Comparison of ENCODE assay signal across 1 cellular context in the genomic region with DNA sequence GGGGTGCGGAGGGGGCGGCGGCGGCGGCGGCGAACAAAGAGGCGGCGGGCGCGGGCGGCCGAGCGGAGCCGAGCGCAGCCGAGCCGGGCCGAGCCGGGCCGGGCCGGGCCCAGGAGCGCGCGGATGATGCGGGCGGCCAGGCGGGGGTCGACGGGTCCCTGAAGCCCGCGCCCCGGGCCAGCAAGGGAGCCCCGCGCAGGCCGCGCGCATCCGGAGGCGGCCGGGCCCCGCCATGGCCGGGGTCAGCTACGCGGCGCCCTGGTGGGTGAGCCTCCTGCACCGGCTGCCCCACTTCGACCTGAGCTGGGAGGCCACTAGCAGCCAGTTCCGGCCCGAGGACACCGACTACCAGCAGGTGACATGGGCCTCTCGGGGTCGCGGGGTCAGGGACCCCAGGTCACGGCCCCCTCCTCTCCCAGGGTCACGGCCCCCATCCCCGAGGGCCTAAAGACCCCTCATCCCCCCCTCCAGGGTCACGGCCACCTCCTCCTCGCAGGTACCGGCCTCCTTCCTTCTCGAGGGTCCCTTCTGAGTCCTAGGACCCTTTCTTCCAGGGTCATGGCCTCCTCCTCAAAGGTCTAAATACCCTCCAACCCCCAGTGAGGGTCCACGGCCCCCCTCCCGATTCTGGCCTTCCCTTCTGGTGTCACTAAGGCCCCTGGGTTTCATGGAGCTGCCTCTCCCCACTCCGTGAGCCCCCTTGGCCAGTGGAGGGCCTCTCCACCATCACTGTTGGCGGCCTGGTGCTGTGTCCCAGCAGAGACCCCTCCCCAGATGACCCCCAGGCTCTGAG.
A peak's percentile ranks its signal among the peaks of the same experiment; 100 is the strongest.
TF ChIP-seq lines count a peak whose summit lies in the region.

A gene with protein sequence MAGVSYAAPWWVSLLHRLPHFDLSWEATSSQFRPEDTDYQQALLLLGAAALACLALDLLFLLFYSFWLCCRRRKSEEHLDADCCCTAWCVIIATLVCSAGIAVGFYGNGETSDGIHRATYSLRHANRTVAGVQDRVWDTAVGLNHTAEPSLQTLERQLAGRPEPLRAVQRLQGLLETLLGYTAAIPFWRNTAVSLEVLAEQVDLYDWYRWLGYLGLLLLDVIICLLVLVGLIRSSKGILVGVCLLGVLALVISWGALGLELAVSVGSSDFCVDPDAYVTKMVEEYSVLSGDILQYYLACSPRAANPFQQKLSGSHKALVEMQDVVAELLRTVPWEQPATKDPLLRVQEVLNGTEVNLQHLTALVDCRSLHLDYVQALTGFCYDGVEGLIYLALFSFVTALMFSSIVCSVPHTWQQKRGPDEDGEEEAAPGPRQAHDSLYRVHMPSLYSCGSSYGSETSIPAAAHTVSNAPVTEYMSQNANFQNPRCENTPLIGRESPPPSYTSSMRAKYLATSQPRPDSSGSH (plus strand): TSS at position 63 of the 793 bp plus-strand sequence. CDS start 170 bp downstream, at position 233.

TF ChIP-seq in HepG2, 621 proteins besides CTCF, POLR2A, EP300 and RAD21 (continued from another document and continues in another):
- TF ChIP-seq, protein P1, sequence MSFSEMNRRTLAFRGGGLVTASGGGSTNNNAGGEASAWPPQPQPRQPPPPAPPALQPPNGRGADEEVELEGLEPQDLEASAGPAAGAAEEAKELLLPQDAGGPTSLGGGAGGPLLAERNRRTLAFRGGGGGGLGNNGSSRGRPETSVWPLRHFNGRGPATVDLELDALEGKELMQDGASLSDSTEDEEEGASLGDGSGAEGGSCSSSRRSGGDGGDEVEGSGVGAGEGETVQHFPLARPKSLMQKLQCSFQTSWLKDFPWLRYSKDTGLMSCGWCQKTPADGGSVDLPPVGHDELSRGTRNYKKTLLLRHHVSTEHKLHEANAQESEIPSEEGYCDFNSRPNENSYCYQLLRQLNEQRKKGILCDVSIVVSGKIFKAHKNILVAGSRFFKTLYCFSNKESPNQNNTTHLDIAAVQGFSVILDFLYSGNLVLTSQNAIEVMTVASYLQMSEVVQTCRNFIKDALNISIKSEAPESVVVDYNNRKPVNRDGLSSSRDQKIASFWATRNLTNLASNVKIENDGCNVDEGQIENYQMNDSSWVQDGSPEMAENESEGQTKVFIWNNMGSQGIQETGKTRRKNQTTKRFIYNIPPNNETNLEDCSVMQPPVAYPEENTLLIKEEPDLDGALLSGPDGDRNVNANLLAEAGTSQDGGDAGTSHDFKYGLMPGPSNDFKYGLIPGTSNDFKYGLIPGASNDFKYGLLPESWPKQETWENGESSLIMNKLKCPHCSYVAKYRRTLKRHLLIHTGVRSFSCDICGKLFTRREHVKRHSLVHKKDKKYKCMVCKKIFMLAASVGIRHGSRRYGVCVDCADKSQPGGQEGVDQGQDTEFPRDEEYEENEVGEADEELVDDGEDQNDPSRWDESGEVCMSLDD (CRISPR knock-in tag; IDR thresholded peaks at IDR 0.05; ENCODE audit: borderline replicate concordance) = peak; percentile 60; the same call in 1 of the 2 replicates
- TF ChIP-seq ZKSCAN8 (CRISPR knock-in tag; IDR thresholded peaks at IDR 0.05; ENCODE audit: borderline replicate concordance) = no peak
- TF ChIP-seq U2AF2 (IDR thresholded peaks at IDR 0.05; ENCODE audit: low read depth, low read length) = no peak
- TF ChIP-seq THYN1 (CRISPR knock-in tag; IDR thresholded peaks at IDR 0.05; ENCODE audit: borderline replicate concordance, low read depth) = no peak
- TF ChIP-seq SETDB1 (CRISPR knock-in tag; IDR thresholded peaks at IDR 0.05; ENCODE audit: borderline replicate concordance) = no peak
- TF ChIP-seq HOXA5 (CRISPR knock-in tag; IDR thresholded peaks at IDR 0.05) = no peak
- no peak for TF ChIP-seq TEAD3 (CRISPR knock-in tag; optimal IDR thresholded peaks at IDR 0.05; ENCODE audit: borderline replicate concordance)
- no peak for TF ChIP-seq SUZ12 (IDR thresholded peaks at IDR 0.05; ENCODE audit: low read depth, low read length)
- TF ChIP-seq, protein P2, sequence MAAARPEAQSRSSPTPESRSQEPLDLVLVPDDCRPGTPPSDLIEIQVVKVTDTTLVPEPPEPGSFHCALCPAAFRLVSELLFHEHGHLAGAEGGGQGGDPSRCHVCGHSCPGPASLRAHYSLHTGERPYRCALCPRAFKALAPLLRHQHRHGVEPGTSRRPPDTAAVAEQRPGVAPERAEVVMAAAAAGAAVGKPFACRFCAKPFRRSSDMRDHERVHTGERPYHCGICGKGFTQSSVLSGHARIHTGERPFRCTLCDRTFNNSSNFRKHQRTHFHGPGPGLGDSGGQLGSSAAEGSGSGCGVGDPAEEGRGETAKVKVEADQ (CRISPR knock-in tag; IDR thresholded peaks at IDR 0.05; ENCODE audit: borderline replicate concordance) = 0 out of 2 replicates have a peak, but pooled peaks have one; percentile 15
- no peak for TF ChIP-seq ZNF484 (CRISPR knock-in tag; IDR thresholded peaks at IDR 0.05; ENCODE audit: borderline replicate concordance, low read depth)
- 0 out of 2 replicates have a peak, but pooled peaks have one; percentile 14 for TF ChIP-seq ZBTB20 (CRISPR knock-in tag; IDR thresholded peaks at IDR 0.05; ENCODE audit: borderline replicate concordance, low read depth)
- no peak for TF ChIP-seq HDAC2 (CRISPR knock-in tag; IDR thresholded peaks at IDR 0.05)
- TF ChIP-seq KMT2A (CRISPR knock-in tag; IDR thresholded peaks at IDR 0.05) = 0 out of 2 replicates have a peak, but pooled peaks have one; percentile 13
- TF ChIP-seq SAFB2 (CRISPR knock-in tag; IDR thresholded peaks at IDR 0.05; ENCODE audit: borderline replicate concordance, low read depth) = no peak
- TF ChIP-seq RXRA (CRISPR knock-in tag; IDR thresholded peaks at IDR 0.05) = peak; percentile 34; the same call in 1 of the 2 replicates
- TF ChIP-seq, protein P3, sequence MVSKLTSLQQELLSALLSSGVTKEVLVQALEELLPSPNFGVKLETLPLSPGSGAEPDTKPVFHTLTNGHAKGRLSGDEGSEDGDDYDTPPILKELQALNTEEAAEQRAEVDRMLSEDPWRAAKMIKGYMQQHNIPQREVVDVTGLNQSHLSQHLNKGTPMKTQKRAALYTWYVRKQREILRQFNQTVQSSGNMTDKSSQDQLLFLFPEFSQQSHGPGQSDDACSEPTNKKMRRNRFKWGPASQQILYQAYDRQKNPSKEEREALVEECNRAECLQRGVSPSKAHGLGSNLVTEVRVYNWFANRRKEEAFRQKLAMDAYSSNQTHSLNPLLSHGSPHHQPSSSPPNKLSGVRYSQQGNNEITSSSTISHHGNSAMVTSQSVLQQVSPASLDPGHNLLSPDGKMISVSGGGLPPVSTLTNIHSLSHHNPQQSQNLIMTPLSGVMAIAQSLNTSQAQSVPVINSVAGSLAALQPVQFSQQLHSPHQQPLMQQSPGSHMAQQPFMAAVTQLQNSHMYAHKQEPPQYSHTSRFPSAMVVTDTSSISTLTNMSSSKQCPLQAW (CRISPR knock-in tag; IDR thresholded peaks at IDR 0.05) = no peak
- TF ChIP-seq ARNT2 (CRISPR knock-in tag; IDR thresholded peaks at IDR 0.05; ENCODE audit: low read depth) = no peak
- TF ChIP-seq MYC (CRISPR knock-in tag; IDR thresholded peaks at IDR 0.05; ENCODE audit: borderline replicate concordance) = no peak
- TF ChIP-seq ZNF883 (CRISPR knock-in tag; IDR thresholded peaks at IDR 0.05; ENCODE audit: not compliant biosample characterization) = peak; percentile 18
- TF ChIP-seq GZF1 (CRISPR knock-in tag; IDR thresholded peaks at IDR 0.05) = no peak
- TF ChIP-seq, protein P4, sequence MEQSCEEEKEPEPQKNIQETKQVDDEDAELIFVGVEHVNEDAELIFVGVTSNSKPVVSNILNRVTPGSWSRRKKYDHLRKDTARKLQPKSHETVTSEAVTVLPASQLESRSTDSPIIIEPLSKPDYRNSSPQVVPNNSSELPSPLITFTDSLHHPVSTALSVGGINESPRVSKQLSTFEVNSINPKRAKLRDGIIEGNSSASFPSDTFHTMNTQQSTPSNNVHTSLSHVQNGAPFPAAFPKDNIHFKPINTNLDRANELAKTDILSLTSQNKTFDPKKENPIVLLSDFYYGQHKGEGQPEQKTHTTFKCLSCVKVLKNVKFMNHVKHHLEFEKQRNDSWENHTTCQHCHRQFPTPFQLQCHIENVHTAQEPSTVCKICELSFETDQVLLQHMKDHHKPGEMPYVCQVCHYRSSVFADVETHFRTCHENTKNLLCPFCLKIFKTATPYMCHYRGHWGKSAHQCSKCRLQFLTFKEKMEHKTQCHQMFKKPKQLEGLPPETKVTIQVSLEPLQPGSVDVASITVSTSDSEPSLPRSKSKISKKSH (CRISPR knock-in tag; IDR thresholded peaks at IDR 0.05; ENCODE audit: borderline replicate concordance) = 0 out of 2 replicates have a peak, but pooled peaks have one; percentile 29
- no peak for TF ChIP-seq TBX3 (IDR thresholded peaks at IDR 0.05; ENCODE audit: borderline replicate concordance)
- no peak for TF ChIP-seq ZNF335 (CRISPR knock-in tag; IDR thresholded peaks at IDR 0.05)
- TF ChIP-seq, protein P5, sequence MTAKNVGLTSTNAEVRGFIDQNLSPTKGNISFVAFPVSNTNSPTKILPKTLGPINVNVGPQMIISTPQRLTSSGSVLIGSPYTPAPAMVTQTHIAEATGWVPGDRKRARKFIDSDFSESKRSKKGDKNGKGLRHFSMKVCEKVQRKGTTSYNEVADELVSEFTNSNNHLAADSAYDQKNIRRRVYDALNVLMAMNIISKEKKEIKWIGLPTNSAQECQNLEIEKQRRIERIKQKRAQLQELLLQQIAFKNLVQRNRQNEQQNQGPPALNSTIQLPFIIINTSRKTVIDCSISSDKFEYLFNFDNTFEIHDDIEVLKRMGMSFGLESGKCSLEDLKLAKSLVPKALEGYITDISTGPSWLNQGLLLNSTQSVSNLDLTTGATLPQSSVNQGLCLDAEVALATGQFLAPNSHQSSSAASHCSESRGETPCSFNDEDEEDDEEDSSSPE (CRISPR knock-in tag; IDR thresholded peaks at IDR 0.05) = no peak
- TF ChIP-seq, protein P6, sequence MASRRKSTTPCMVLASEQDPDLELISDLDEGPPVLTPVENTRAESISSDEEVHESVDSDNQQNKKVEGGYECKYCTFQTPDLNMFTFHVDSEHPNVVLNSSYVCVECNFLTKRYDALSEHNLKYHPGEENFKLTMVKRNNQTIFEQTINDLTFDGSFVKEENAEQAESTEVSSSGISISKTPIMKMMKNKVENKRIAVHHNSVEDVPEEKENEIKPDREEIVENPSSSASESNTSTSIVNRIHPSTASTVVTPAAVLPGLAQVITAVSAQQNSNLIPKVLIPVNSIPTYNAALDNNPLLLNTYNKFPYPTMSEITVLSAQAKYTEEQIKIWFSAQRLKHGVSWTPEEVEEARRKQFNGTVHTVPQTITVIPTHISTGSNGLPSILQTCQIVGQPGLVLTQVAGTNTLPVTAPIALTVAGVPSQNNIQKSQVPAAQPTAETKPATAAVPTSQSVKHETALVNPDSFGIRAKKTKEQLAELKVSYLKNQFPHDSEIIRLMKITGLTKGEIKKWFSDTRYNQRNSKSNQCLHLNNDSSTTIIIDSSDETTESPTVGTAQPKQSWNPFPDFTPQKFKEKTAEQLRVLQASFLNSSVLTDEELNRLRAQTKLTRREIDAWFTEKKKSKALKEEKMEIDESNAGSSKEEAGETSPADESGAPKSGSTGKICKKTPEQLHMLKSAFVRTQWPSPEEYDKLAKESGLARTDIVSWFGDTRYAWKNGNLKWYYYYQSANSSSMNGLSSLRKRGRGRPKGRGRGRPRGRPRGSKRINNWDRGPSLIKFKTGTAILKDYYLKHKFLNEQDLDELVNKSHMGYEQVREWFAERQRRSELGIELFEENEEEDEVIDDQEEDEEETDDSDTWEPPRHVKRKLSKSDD (CRISPR knock-in tag; IDR thresholded peaks at IDR 0.05; ENCODE audit: low read depth) = no peak
- no peak for TF ChIP-seq ZFP41 (CRISPR knock-in tag; IDR thresholded peaks at IDR 0.05; ENCODE audit: borderline replicate concordance)
- TF ChIP-seq, protein P7, sequence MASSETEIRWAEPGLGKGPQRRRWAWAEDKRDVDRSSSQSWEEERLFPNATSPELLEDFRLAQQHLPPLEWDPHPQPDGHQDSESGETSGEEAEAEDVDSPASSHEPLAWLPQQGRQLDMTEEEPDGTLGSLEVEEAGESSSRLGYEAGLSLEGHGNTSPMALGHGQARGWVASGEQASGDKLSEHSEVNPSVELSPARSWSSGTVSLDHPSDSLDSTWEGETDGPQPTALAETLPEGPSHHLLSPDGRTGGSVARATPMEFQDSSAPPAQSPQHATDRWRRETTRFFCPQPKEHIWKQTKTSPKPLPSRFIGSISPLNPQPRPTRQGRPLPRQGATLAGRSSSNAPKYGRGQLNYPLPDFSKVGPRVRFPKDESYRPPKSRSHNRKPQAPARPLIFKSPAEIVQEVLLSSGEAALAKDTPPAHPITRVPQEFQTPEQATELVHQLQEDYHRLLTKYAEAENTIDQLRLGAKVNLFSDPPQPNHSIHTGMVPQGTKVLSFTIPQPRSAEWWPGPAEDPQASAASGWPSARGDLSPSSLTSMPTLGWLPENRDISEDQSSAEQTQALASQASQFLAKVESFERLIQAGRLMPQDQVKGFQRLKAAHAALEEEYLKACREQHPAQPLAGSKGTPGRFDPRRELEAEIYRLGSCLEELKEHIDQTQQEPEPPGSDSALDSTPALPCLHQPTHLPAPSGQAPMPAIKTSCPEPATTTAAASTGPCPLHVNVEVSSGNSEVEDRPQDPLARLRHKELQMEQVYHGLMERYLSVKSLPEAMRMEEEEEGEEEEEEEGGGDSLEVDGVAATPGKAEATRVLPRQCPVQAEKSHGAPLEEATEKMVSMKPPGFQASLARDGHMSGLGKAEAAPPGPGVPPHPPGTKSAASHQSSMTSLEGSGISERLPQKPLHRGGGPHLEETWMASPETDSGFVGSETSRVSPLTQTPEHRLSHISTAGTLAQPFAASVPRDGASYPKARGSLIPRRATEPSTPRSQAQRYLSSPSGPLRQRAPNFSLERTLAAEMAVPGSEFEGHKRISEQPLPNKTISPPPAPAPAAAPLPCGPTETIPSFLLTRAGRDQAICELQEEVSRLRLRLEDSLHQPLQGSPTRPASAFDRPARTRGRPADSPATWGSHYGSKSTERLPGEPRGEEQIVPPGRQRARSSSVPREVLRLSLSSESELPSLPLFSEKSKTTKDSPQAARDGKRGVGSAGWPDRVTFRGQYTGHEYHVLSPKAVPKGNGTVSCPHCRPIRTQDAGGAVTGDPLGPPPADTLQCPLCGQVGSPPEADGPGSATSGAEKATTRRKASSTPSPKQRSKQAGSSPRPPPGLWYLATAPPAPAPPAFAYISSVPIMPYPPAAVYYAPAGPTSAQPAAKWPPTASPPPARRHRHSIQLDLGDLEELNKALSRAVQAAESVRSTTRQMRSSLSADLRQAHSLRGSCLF (CRISPR knock-in tag; IDR thresholded peaks at IDR 0.05; ENCODE audit: borderline replicate concordance) = no peak
- no peak for TF ChIP-seq ZNF350 (CRISPR knock-in tag; IDR thresholded peaks at IDR 0.05; ENCODE audit: borderline replicate concordance, low read depth)
- peak; percentile 16; the same call in 1 of the 2 replicates for TF ChIP-seq RARA (CRISPR knock-in tag; IDR thresholded peaks at IDR 0.05)
